In genomic region chr17:4971826-4972225, GRCh38 we compare ENCODE assay signal across 18 cellular contexts. TPM values are rescaled to one million over a fixed set of nuclear protein-coding genes. Genes with fewer than 3 reads are reported as not detected.
"Had no signal": no experiment of that assay in that cellular context is flagged by ENCODE, and none has a peak within 500 bp of the region (broad histone marks: within the 10 kb centered on the region; RNA-seq: fewer than 3 reads in every experiment).

No MANE protein-coding gene starts in this region.

- H3K27me3 ChIP-seq: ascending aorta, dorsolateral prefrontal cortex, esophagus squamous epithelium, heart left ventricle, left lung had no signal

- DNase-seq: activated CD4-positive, alpha-beta memory T cell treated with anti-CD3 and anti-CD28 coated beads, Interleukin-2, amount 10 ng/mL, durations not matched to agents 7 days and 5 days; activated CD4-positive, alpha-beta T cell treated with anti-CD3 and anti-CD28 coated beads for 36 hours; activated CD8-positive, alpha-beta memory T cell treated with anti-CD3 and anti-CD28 coated beads, Interleukin-2, amount 50 U/mL, for 48 hours; activated naive CD8-positive, alpha-beta T cell treated with anti-CD3 and anti-CD28 coated beads, Interleukin-2, amount 10 ng/mL, durations not matched to agents 7 days and 5 days; dorsolateral prefrontal cortex; esophagus squamous epithelium; foreskin fibroblast; left lung; mesendoderm; stimulated activated CD4-positive, alpha-beta T cell treated with anti-CD3 and anti-CD28 coated beads, Interleukin-12 subunit alpha, Interleukin-12 subunit beta, amount 100 ng/mL, for 4 hours; stimulated activated CD4-positive, alpha-beta T cell treated with anti-CD3 and anti-CD28 coated beads, Interleukin-2, amount 100 ng/mL, for 48 hours; stimulated activated naive CD8-positive, alpha-beta T cell treated with anti-CD3 and anti-CD28 coated beads, Interleukin-15, Interleukin-2, amounts not matched to agents 100 U/mL and 50 U/mL, for 24 hours; T1000 had no signal

- H3K9me3 ChIP-seq: ascending aorta, esophagus squamous epithelium, heart left ventricle, left lung had no signal

- H3K27ac ChIP-seq: left lung, VCaP had no signal

- ATAC-seq: activated CD4-positive, alpha-beta T cell treated with anti-CD3 and anti-CD28 coated beads for 36 hours; heart left ventricle; left lung; sciatic nerve; stimulated activated naive CD8-positive, alpha-beta T cell treated with anti-CD3 and anti-CD28 coated beads, Interleukin-15, Interleukin-2, amounts not matched to agents 100 U/mL and 50 U/mL, for 24 hours had no signal

- H3K4me3 Mint-ChIP-seq: activated CD4-positive, alpha-beta memory T cell treated with anti-CD3 and anti-CD28 coated beads, Interleukin-2, amount 10 ng/mL, durations not matched to agents 7 days and 5 days; activated naive CD8-positive, alpha-beta T cell treated with anti-CD3 and anti-CD28 coated beads, Interleukin-2, amount 10 ng/mL, durations not matched to agents 7 days and 5 days had no signal

- H3K4me3 ChIP-seq: ascending aorta, dorsolateral prefrontal cortex, esophagus squamous epithelium, heart left ventricle, left lung had no signal

- H3K27me3 Mint-ChIP-seq: activated CD4-positive, alpha-beta memory T cell treated with anti-CD3 and anti-CD28 coated beads, Interleukin-2, amount 10 ng/mL, durations not matched to agents 7 days and 5 days; activated CD4-positive, alpha-beta T cell treated with anti-CD3 and anti-CD28 coated beads for 36 hours; activated naive CD8-positive, alpha-beta T cell treated with anti-CD3 and anti-CD28 coated beads, Interleukin-2, amount 10 ng/mL, durations not matched to agents 7 days and 5 days had no signal

- H3K27ac Mint-ChIP-seq: activated CD4-positive, alpha-beta T cell treated with anti-CD3 and anti-CD28 coated beads for 36 hours; activated T-helper 2 cell treated with anti-CD3 and anti-CD28 coated beads, Interferon-gamma antibody, Interleukin-2, Interleukin-4, amounts not matched to agents 10 μg/mL and 5 μg/mL and 100 μg/mL, durations not matched to agents 14 hours and 24 hours and 36 hours had no signal

- H3K9me3 Mint-ChIP-seq: activated CD4-positive, alpha-beta memory T cell treated with anti-CD3 and anti-CD28 coated beads, Interleukin-2, amount 10 ng/mL, durations not matched to agents 7 days and 5 days; activated naive CD8-positive, alpha-beta T cell treated with anti-CD3 and anti-CD28 coated beads, Interleukin-2, amount 10 ng/mL, durations not matched to agents 7 days and 5 days; activated T-helper 2 cell treated with anti-CD3 and anti-CD28 coated beads, Interferon-gamma antibody, Interleukin-2, Interleukin-4, amounts not matched to agents 10 μg/mL and 5 μg/mL and 100 μg/mL, durations not matched to agents 14 hours and 24 hours and 36 hours had no signal

RNA-seq across cellular contexts. Expression of gene ENO3, which starts 20.9 kb away (rescaled TPM):
- total RNA-seq: ascending aorta had no signal

RNA-seq across cellular contexts. Expression of gene INCA1, which starts 25.5 kb away (rescaled TPM):
- total RNA-seq: ascending aorta had no signal
